Comparison of ENCODE assay signal across 12 cellular contexts in genomic region chr9:10855847-10856246, GRCh38.
DNase-seq lines count a peak whose midpoint lies in the region; ATAC-seq and TF ChIP-seq lines count a peak whose summit lies in the region.
"Had no signal": no experiment of that assay in that cellular context is flagged by ENCODE, and none has a peak within 500 bp of the region (broad histone marks: within the 10 kb centered on the region; RNA-seq: fewer than 3 reads in every experiment).

No MANE protein-coding gene starts in this region.

- CTCF ChIA-PET in MCF 10A (lab: Yijun Ruan, JAX), result interaction anchor here (0.6 to 2.4 kb wide), 10 partner anchors 14 to 1571 kb away, joined by 3 to 14 read pairs (median 3); no protein-coding TSS in a partner anchor
- CTCF ChIA-PET in mammary epithelial cell (lab: Charles Lee; ENCODE audit: low non-redundant PET), result no interaction called here

- H3K4me1 ChIP-seq in mammary epithelial cell (ENCODE audit: insufficient read depth, low read length), result no peaks in the 10 kb centered on the region

- no peaks in the 10 kb centered on the region for H4K20me1 ChIP-seq in mammary epithelial cell (ENCODE audit: insufficient read depth, low read length)

- no peaks in the 10 kb centered on the region for H3K36me3 ChIP-seq in mammary epithelial cell (ENCODE audit: insufficient read depth, low read length)

- H3K9me3 ChIP-seq in mammary epithelial cell (replicated peaks; ENCODE audit: insufficient read depth, low read length), result peaks cover 5% of the 10 kb centered on the region

- ATAC-seq in omental fat pad (ENCODE audit: low FRiP score), result no peak

- no peak overlapping the region for H3K27ac ChIP-seq in mammary epithelial cell (ENCODE audit: insufficient read depth, low read depth, low read length)

- H3K4me3 ChIP-seq in mammary epithelial cell (replicated peaks in 1 of 3; ENCODE audit: insufficient read depth in 1 of 3, low read depth in 2 of 3, low read length in 3 of 3), result no peak overlapping the region

- POLR2A ChIA-PET in MCF 10A (lab: Yijun Ruan, JAX), result no interaction called here

- peak; percentile 58 for TF ChIP-seq CTCF in MCF 10A (IDR thresholded peaks at IDR 0.05; ENCODE audit: unreplicated experiment)
- TF ChIP-seq CTCF in mammary epithelial cell (conservative IDR thresholded peaks at IDR 0.05 in 1 of 2, IDR thresholded peaks at IDR 0.05 in 1 of 2; ENCODE audit: extremely low read depth in 1 of 2, insufficient read depth in 1 of 2, low read depth in 1 of 2, low read length in 2 of 2), result peak in 1 of 2 donors; percentile 23
- TF ChIP-seq CTCF in type B pancreatic cell (conservative IDR thresholded peaks at IDR 0.05), result peak; percentile 79
- TF ChIP-seq CTCF in omental fat pad (IDR thresholded peaks at IDR 0.05), result no peak

- H3K4me3 Mint-ChIP-seq in MCF 10A (ENCODE audit: unreplicated experiment) (no peak overlapping the region), type B pancreatic cell (no peak overlapping the region)
- H3K4me3 Mint-ChIP-seq: B cell; T-helper 1 cell treated with Interleukin-12 subunit alpha and Interleukin-12 subunit beta and Interleukin-4 antibody, amounts not matched to agents 30 μg/mL and 1 μg/mL, for 36 hours had no signal

- in situ Hi-C loops in mammary epithelial cell (cut with MboI; ENCODE audit: low sequenced_read_pairs in 2 of 2), result no loop called here

- intact Hi-C loops in MCF 10A (cut with micrococcal nuclease), result loop anchor here (1.0 kb wide), 1 partner anchor 463 kb away; no protein-coding TSS in a partner anchor
- intact Hi-C loops in mammary epithelial cell (cut with micrococcal nuclease), result no loop called here

- DNase-seq in MCF 10A (ENCODE audit: unreplicated experiment) (peak; percentile 26), mammary epithelial cell (no peak), RKO (ENCODE audit: low spot score) (peak; percentile 42), foreskin melanocyte (peak; percentile 7), type B pancreatic cell (ENCODE audit: extremely low spot score, unreplicated experiment) (no peak), omental fat pad (ENCODE audit: low spot score) (no peak)
- DNase-seq in stimulated activated naive CD4-positive, alpha-beta T cell (lab: John Stamatoyannopoulos, UW), result no peak
- no peak for DNase-seq in activated CD4-positive, alpha-beta T cell treated with anti-CD3 and anti-CD28 coated beads, Interleukin-2, amount 50 U/mL, for 4 hours
- DNase-seq: activated naive CD4-positive, alpha-beta T cell treated with Interleukin-2 at 50 U/mL for 16 hours; KG1 had no signal

- no peak overlapping the region for H3K9ac ChIP-seq in mammary epithelial cell (ENCODE audit: insufficient read depth, low read length)

- H3K27me3 Mint-ChIP-seq in MCF 10A (ENCODE audit: insufficient read depth, unreplicated experiment) (peaks cover 19% of the 10 kb centered on the region), type B pancreatic cell (peaks cover 12% of the 10 kb centered on the region)
- H3K27me3 Mint-ChIP-seq: B cell had no signal

- no peaks in the 10 kb centered on the region for H3K79me2 ChIP-seq in mammary epithelial cell (ENCODE audit: insufficient read depth, low read length)

- H3K27me3 ChIP-seq in mammary epithelial cell (ENCODE audit: insufficient read depth, low read length), result no peaks in the 10 kb centered on the region

- dilution Hi-C loops in mammary epithelial cell (cut with HindIII; ENCODE audit: low sequenced_read_pairs), result no loop called here

- H3K4me1 Mint-ChIP-seq in MCF 10A (ENCODE audit: insufficient read depth, unreplicated experiment) (no peaks in the 10 kb centered on the region), type B pancreatic cell (ENCODE audit: unreplicated experiment) (no peaks in the 10 kb centered on the region)
- H3K4me1 Mint-ChIP-seq: B cell had no signal

- BruUV-seq in MCF 10A (replicated peaks; lab: Mats Ljungman, UMichigan), result no TSS peak
- BruUV-seq in mammary epithelial cell (replicated peaks; lab: Mats Ljungman, UMichigan), result no TSS peak

- H3K27ac Mint-ChIP-seq in MCF 10A (ENCODE audit: low read depth, unreplicated experiment) (no peak overlapping the region), type B pancreatic cell (no peak overlapping the region)
- H3K27ac Mint-ChIP-seq: B cell; T-helper 1 cell treated with Interleukin-12 subunit alpha and Interleukin-12 subunit beta and Interleukin-4 antibody, amounts not matched to agents 30 μg/mL and 1 μg/mL, for 36 hours had no signal

- no peak overlapping the region for H3K4me2 ChIP-seq in mammary epithelial cell (ENCODE audit: insufficient read depth, low read depth, low read length)

- WGBS in mammary epithelial cell (ENCODE audit: low coverage, missing lambda C conversion rate), result 30% methylated on average over 1 of the region's 1 CpG

- no peaks in the 10 kb centered on the region for H3K9me3 Mint-ChIP-seq in MCF 10A (ENCODE audit: unreplicated experiment)
- no peaks in the 10 kb centered on the region for H3K9me3 Mint-ChIP-seq in type B pancreatic cell

- H2AFZ ChIP-seq in mammary epithelial cell (ENCODE audit: low read depth, low read length), result no peak overlapping the region

- H3K36me3 Mint-ChIP-seq in MCF 10A (ENCODE audit: insufficient read depth, unreplicated experiment), result no peaks in the 10 kb centered on the region
- H3K36me3 Mint-ChIP-seq in type B pancreatic cell, result no peaks in the 10 kb centered on the region

Comparison
In these comparisons a context has a peak if more than half of its experiments do, and no peak if none do; other contexts are left out.
1. DNase-seq: peak in MCF 10A (single experiment), RKO (single experiment) and foreskin melanocyte (single experiment); none in mammary epithelial cell (single experiment), type B pancreatic cell (single experiment), omental fat pad (single experiment), stimulated activated naive CD4-positive, alpha-beta T cell (0 of 6) and activated CD4-positive, alpha-beta T cell treated with anti-CD3 and anti-CD28 coated beads, Interleukin-2, amount 50 U/mL, for 4 hours (0 of 2).
2. CTCF ChIP-seq: peak in MCF 10A (single experiment) and type B pancreatic cell (single experiment); none in omental fat pad (0 of 3).